8 cellular contexts compared by ENCODE assay signal in the genomic region with DNA sequence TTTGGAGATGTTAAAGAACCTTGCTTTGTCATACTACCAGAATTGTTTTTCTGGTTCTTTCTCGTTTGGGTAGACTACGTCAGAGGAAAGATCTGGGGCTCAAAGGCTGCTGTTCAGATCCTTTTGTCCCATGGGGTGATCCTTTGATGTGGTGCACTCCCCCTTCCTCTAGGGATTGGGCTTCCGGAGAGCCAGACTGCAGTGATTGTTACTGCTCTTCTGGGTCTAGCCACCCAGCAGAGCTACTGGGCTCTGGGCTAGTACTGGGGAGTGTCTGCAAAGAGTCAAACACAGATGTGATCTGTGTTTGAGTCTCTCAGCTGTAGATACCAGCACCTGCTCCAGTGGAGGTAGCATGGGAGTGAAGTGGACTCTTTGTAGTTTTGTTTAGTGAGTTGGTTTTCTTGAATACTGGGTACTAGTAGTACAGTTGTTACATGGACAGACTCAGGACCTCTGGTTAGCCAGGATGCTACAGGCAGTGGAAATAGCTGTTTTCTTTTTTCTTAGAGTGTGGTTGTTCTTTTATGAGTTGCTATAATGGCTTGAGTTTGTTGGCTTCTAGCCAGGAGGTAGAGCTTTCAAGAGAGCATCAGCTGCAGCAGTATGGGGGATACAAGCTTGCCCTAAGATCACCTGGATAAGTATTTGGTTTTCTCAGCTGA. TPM values are rescaled to one million over a fixed set of nuclear protein-coding genes. Genes with fewer than 3 reads are reported as not detected.
DNase-seq lines count a peak whose midpoint lies in the region; ATAC-seq lines count a peak whose summit lies in the region.

No MANE protein-coding gene starts in this region.

- H3K9me3 Mint-ChIP-seq in activated T-helper 1 cell treated with anti-CD3 and anti-CD28 coated beads, Interleukin-12 subunit alpha, Interleukin-12 subunit beta, Interleukin-2, Interleukin-4 antibody, amounts not matched to agents 30 ng/mL and 10 ng/mL and 1 ng/mL, durations not matched to agents 14 hours and 24 hours and 36 hours = no peaks in the 10 kb centered on the region

- ATAC-seq in HG03139 (IDR thresholded peaks at IDR 0.05; ENCODE audit: unreplicated experiment) = no peak
- no peak for ATAC-seq in GM21723 (IDR thresholded peaks at IDR 0.05; ENCODE audit: unreplicated experiment)

- intact Hi-C loops in activated T-helper 1 cell treated with anti-CD3 and anti-CD28 coated beads, Interleukin-12 subunit alpha, Interleukin-12 subunit beta, Interleukin-2, Interleukin-4 antibody, amounts not matched to agents 30 ng/mL and 10 ng/mL and 1 ng/mL, durations not matched to agents 14 hours and 24 hours and 36 hours (cut with micrococcal nuclease) = no loop called here

- H3K27ac Mint-ChIP-seq in activated T-helper 1 cell treated with anti-CD3 and anti-CD28 coated beads, Interleukin-12 subunit alpha, Interleukin-12 subunit beta, Interleukin-2, Interleukin-4 antibody, amounts not matched to agents 30 ng/mL and 10 ng/mL and 1 ng/mL, durations not matched to agents 14 hours and 24 hours and 36 hours = peak overlapping the region; percentile 78

- H3K4me3 Mint-ChIP-seq in activated T-helper 1 cell treated with anti-CD3 and anti-CD28 coated beads, Interleukin-12 subunit alpha, Interleukin-12 subunit beta, Interleukin-2, Interleukin-4 antibody, amounts not matched to agents 30 ng/mL and 10 ng/mL and 1 ng/mL, durations not matched to agents 14 hours and 24 hours and 36 hours = peak overlapping the region; percentile 61

- DNase-seq in ELR (ENCODE audit: low read depth) = peak; percentile 32
- DNase-seq in HT1080 (ENCODE audit: low read depth) = peak; percentile 90
- peak; percentile 25 for DNase-seq in activated T-helper 1 cell treated with anti-CD3 and anti-CD28 coated beads, Interleukin-12 subunit alpha, Interleukin-12 subunit beta, Interleukin-2, Interleukin-4 antibody, amounts not matched to agents 30 ng/mL and 10 ng/mL and 1 ng/mL, durations not matched to agents 14 hours and 24 hours and 36 hours (ENCODE audit: low spot score)
- peak; percentile 58 for DNase-seq in kidney glomerular epithelial cell (lab: John Stamatoyannopoulos, UW)
- no peak for DNase-seq in inferior parietal cortex (ENCODE audit: extremely low spot score)
- no peak for DNase-seq in iPS-NIHi11 (ENCODE audit: low spot score)

- peaks cover 29% of the 10 kb centered on the region for H3K4me1 Mint-ChIP-seq in activated T-helper 1 cell treated with anti-CD3 and anti-CD28 coated beads, Interleukin-12 subunit alpha, Interleukin-12 subunit beta, Interleukin-2, Interleukin-4 antibody, amounts not matched to agents 30 ng/mL and 10 ng/mL and 1 ng/mL, durations not matched to agents 14 hours and 24 hours and 36 hours (ENCODE audit: low read depth)

- H3K27me3 Mint-ChIP-seq in activated T-helper 1 cell treated with anti-CD3 and anti-CD28 coated beads, Interleukin-12 subunit alpha, Interleukin-12 subunit beta, Interleukin-2, Interleukin-4 antibody, amounts not matched to agents 30 ng/mL and 10 ng/mL and 1 ng/mL, durations not matched to agents 14 hours and 24 hours and 36 hours (ENCODE audit: insufficient read depth) = no peaks in the 10 kb centered on the region

- peaks cover 19% of the 10 kb centered on the region for H3K36me3 Mint-ChIP-seq in activated T-helper 1 cell treated with anti-CD3 and anti-CD28 coated beads, Interleukin-12 subunit alpha, Interleukin-12 subunit beta, Interleukin-2, Interleukin-4 antibody, amounts not matched to agents 30 ng/mL and 10 ng/mL and 1 ng/mL, durations not matched to agents 14 hours and 24 hours and 36 hours (ENCODE audit: low read depth)

RNA-seq across cellular contexts. Expression of gene DNAJC15, which starts 34.4 kb away (rescaled TPM):
- 27.5 and 36.1 TPM in 2 replicates for total RNA-seq in HT1080 (2014; rRNA removed; shearing (Covaris generic))
- polyA plus RNA-seq in HT1080 (2015; cell fraction: cytosol; rRNA removed) = 15.7 and 25.0 TPM in 2 replicates
- 7.2 and 7.7 TPM in 2 replicates for polyA plus RNA-seq in HT1080 (2015; cell fraction: nucleus; rRNA removed)
- total RNA-seq in activated T-helper 1 cell treated with anti-CD3 and anti-CD28 coated beads, Interleukin-12 subunit alpha, Interleukin-12 subunit beta, Interleukin-2, Interleukin-4 antibody, amounts not matched to agents 30 ng/mL and 10 ng/mL and 1 ng/mL, durations not matched to agents 14 hours and 24 hours and 36 hours = 18.5 and 20.5 TPM in 2 replicates

Comparison
In these comparisons a context has a peak if more than half of its experiments do, and no peak if none do; other contexts are left out.
1. DNase-seq: peak in ELR (single experiment), HT1080 (single experiment), activated T-helper 1 cell treated with anti-CD3 and anti-CD28 coated beads, Interleukin-12 subunit alpha, Interleukin-12 subunit beta, Interleukin-2, Interleukin-4 antibody, amounts not matched to agents 30 ng/mL and 10 ng/mL and 1 ng/mL, durations not matched to agents 14 hours and 24 hours and 36 hours (single experiment) and kidney glomerular epithelial cell (single experiment); none in inferior parietal cortex (single experiment) and iPS-NIHi11 (single experiment).